8 cellular contexts compared by ENCODE assay signal in the genomic region with DNA sequence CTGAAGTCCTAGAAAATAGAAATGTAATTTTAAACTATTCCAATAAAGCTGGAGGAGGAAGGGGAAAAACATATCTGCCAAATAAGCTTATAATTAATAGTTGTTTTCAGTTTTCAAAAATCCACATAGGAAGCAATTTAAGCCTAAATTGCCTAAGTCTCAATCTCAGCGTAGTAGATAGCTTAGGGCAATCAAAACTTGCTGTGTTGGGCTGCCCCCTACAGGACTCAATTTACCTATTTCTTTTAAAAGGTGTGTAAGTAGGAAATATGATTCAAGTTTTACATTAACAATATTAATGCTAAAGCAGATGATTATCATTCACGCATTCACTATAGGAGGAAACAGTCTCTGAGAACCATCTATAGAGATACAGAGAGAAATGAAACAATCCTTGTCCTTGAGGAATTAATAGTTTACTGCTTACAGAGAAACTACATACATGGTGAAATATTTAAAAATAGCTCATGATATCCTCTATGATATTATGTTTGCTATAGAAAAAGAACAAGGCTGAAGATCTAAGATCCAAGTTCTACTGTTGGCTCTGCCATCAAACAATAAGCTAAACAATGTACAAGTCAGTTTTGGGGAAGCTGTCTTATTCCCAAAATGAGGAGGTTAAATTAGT.
DNase-seq lines count a peak whose midpoint lies in the region; ATAC-seq and TF ChIP-seq lines count a peak whose summit lies in the region.

No MANE protein-coding gene starts in this region.

- peaks cover 12% of the 10 kb centered on the region for H3K79me2 ChIP-seq in hepatocyte

- peak; percentile 65 for DNase-seq in MV-4-11 (lab: John Stamatoyannopoulos, UW)
- DNase-seq in SW480 (ENCODE audit: low spot score) = peak; percentile 56
- DNase-seq in activated naive CD8-positive, alpha-beta T cell treated with anti-CD3 and anti-CD28 coated beads, Interleukin-2, amount 50 U/mL, for 24 hours = peak; percentile 70
- peak; percentile 81 for DNase-seq in hepatocyte (ENCODE audit: low spot score)
- DNase-seq in spleen = no peak

- H3K4me2 ChIP-seq in hepatocyte = no peak overlapping the region

- no peak for TF ChIP-seq POLR2A in spleen (IDR thresholded peaks at IDR 0.05)

- H3K4me3 ChIP-seq in hepatocyte (no peak overlapping the region), spleen (no peak overlapping the region)

- TF ChIP-seq CTCF in C4-2B (conservative IDR thresholded peaks at IDR 0.05) = peak; percentile 78
- TF ChIP-seq CTCF in hepatocyte (IDR thresholded peaks at IDR 0.05; ENCODE audit: poor library complexity) = peak; percentile 78
- peak in 9 of 11 experiments; percentile 26 to 76 (median 63) for TF ChIP-seq CTCF in spleen (IDR thresholded peaks at IDR 0.05 in 8 of 11, conservative IDR thresholded peaks at IDR 0.05 in 3 of 11)

- H3K9me3 Mint-ChIP-seq in activated naive CD8-positive, alpha-beta T cell treated with anti-CD3 and anti-CD28 coated beads, Interleukin-2, amount 50 U/mL, for 24 hours = no peaks in the 10 kb centered on the region

- intact Hi-C loops in spleen (cut with DNase I; ENCODE audit: low total_unique reads) = loop anchor here (5.0 to 10.0 kb wide), 4 partner anchors 119 to 791 kb away; no protein-coding TSS in a partner anchor

- no peaks in the 10 kb centered on the region for H3K27me3 Mint-ChIP-seq in activated naive CD8-positive, alpha-beta T cell treated with anti-CD3 and anti-CD28 coated beads, Interleukin-2, amount 50 U/mL, for 24 hours

- H3K4me1 Mint-ChIP-seq in activated naive CD8-positive, alpha-beta T cell treated with anti-CD3 and anti-CD28 coated beads, Interleukin-2, amount 50 U/mL, for 24 hours = peaks cover 2% of the 10 kb centered on the region

- H3K9me2 ChIP-seq in hepatocyte (replicated peaks; ENCODE audit: insufficient read depth) = no peaks in the 10 kb centered on the region

- H4K20me1 ChIP-seq in hepatocyte (ENCODE audit: insufficient read depth, poor library complexity, severe bottlenecking) = no peaks in the 10 kb centered on the region

- peaks cover 4% of the 10 kb centered on the region for H3K9me3 ChIP-seq in hepatocyte (ENCODE audit: low read depth)
- H3K9me3 ChIP-seq in spleen = no peaks in the 10 kb centered on the region

- WGBS in hepatocyte (ENCODE audit: low lambda C conversion rate, missing lambda C conversion rate) = 39% methylated on average over 2 of the region's 2 CpGs
- WGBS in spleen, 5 donors = 29 to 73% (median 33%) methylated on average over 2 of the region's 2 CpGs

- H3K27ac Mint-ChIP-seq in activated naive CD8-positive, alpha-beta T cell treated with anti-CD3 and anti-CD28 coated beads, Interleukin-2, amount 50 U/mL, for 24 hours = no peak overlapping the region

- no peak overlapping the region for H2AFZ ChIP-seq in hepatocyte

- no peaks in the 10 kb centered on the region for H3K36me3 ChIP-seq in hepatocyte (replicated peaks; ENCODE audit: insufficient read depth, low read depth)
- peaks cover 0 to 11% (median 0%) of the 10 kb centered on the region in 6 donors for H3K36me3 ChIP-seq in spleen

- H3K4me1 ChIP-seq in hepatocyte (ENCODE audit: insufficient read depth) = no peaks in the 10 kb centered on the region
- H3K4me1 ChIP-seq in spleen = peaks cover 0 to 12% (median 0%) of the 10 kb centered on the region in 6 donors

- no peaks in the 10 kb centered on the region for H3K27me3 ChIP-seq in hepatocyte
- H3K27me3 ChIP-seq in spleen (replicated peaks in 1 of 7) = no peaks in the 10 kb centered on the region

- no peak overlapping the region for H3K4me3 Mint-ChIP-seq in activated naive CD8-positive, alpha-beta T cell treated with anti-CD3 and anti-CD28 coated beads, Interleukin-2, amount 50 U/mL, for 24 hours

- ATAC-seq in GM19438 (IDR thresholded peaks at IDR 0.05; ENCODE audit: low read depth, unreplicated experiment) (peak; percentile 53), GM18858 (IDR thresholded peaks at IDR 0.05; ENCODE audit: unreplicated experiment) (no peak)
- ATAC-seq in activated naive CD8-positive, alpha-beta T cell treated with anti-CD3 and anti-CD28 coated beads, Interleukin-2, amount 50 U/mL, for 24 hours = peak; percentile 79

- H3K36me3 Mint-ChIP-seq in activated naive CD8-positive, alpha-beta T cell treated with anti-CD3 and anti-CD28 coated beads, Interleukin-2, amount 50 U/mL, for 24 hours (ENCODE audit: low read depth) = no peaks in the 10 kb centered on the region

- H3K27ac ChIP-seq in C4-2B (no peak overlapping the region), hepatocyte (no peak overlapping the region), spleen (no peak overlapping the region)
